Comparison of ENCODE assay signal across 9 cellular contexts in the genomic region with DNA sequence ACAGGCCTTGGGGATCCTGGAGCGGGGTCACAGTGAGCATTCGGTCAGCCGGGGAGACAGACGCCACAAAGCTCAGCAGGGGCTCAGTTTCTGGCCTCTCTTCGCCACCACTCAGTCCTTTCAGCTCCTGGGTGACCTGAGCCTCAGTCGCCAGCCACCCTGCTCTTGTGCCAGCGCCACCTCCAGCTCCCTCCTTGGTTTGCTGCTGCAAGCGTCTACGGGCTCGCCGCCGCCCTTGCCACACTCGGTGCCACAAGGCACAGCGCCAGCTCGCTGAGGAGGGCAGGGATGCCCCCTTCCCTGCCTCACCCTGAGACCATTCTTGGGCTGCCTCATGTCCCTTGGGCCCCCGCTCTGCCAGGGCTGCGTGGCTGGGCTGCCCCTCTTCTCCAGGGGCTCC. TPM values are rescaled to one million over a fixed set of nuclear protein-coding genes. Genes with fewer than 3 reads are reported as not detected.
DNase-seq lines count a peak whose midpoint lies in the region; ATAC-seq, FAIRE-seq and TF ChIP-seq lines count a peak whose summit lies in the region.
"Had no signal": no experiment of that assay in that cellular context is flagged by ENCODE, and none has a peak within 500 bp of the region (broad histone marks: within the 10 kb centered on the region; RNA-seq: fewer than 3 reads in every experiment).

No MANE protein-coding gene starts in this region.

- H4K20me1 ChIP-seq in H1 (replicated peaks in 1 of 2; ENCODE audit: control insufficient read depth in 1 of 2, insufficient read depth in 2 of 2, low read length in 2 of 2): peaks cover 0 to 16% of the 10 kb centered on the region in 2 experiments

- no peak overlapping the region for H3K18ac ChIP-seq in H1 (ENCODE audit: extremely low read depth, low read length)

- peaks cover 84% of the 10 kb centered on the region for H3K36me3 Mint-ChIP-seq in CD4-positive, alpha-beta T cell (ENCODE audit: low read depth)
- H3K36me3 Mint-ChIP-seq in nephron progenitor cell (ENCODE audit: low read depth): peaks cover 55% of the 10 kb centered on the region

- no peak for TF ChIP-seq CTCF in CD4-positive, alpha-beta T cell (IDR thresholded peaks at IDR 0.05)
- TF ChIP-seq CTCF in NB4 (IDR thresholded peaks at IDR 0.05; ENCODE audit: low read depth, low read length) (no peak), H1 (IDR thresholded peaks at IDR 0.05; ENCODE audit: control extremely low read depth in 1 of 3, insufficient read depth in 1 of 3, low read depth in 1 of 3, low read length in 3 of 3) (no peak), nephron progenitor cell (IDR thresholded peaks at IDR 0.05) (no peak)

- no peak overlapping the region for H3K23ac ChIP-seq in H1 (ENCODE audit: insufficient read length)

- no peak for TF ChIP-seq RAD21 in H1 (IDR thresholded peaks at IDR 0.05 in 1 of 2, conservative IDR thresholded peaks at IDR 0.05 in 1 of 2; ENCODE audit: low read depth in 2 of 2, low read length in 2 of 2)

- H3K4ac ChIP-seq in H1 (replicated peaks; ENCODE audit: insufficient read length, low read depth, low read length): no peak overlapping the region

- peak overlapping the region; percentile 89 for H3K27ac Mint-ChIP-seq in CD4-positive, alpha-beta T cell
- H3K27ac Mint-ChIP-seq in nephron progenitor cell: peak overlapping the region; percentile 92

- no peak overlapping the region for H3K14ac ChIP-seq in H1 (ENCODE audit: insufficient read length)

- 0 out of 2 replicates have a peak overlapping the region, but pooled peaks have one; percentile 35 for H2BK5ac ChIP-seq in H1 (ENCODE audit: low read depth, low read length)

- peaks cover 0 to 11% (median 7%) of the 10 kb centered on the region in 4 experiments; a peak in 4 of 7 replicates for H3K4me1 ChIP-seq in H1 (replicated peaks in 1 of 4; ENCODE audit: control insufficient read depth in 3 of 4, insufficient read depth in 4 of 4, low read length in 3 of 4)

- no peak for TF ChIP-seq EP300 in H1 (IDR thresholded peaks at IDR 0.05; ENCODE audit: borderline replicate concordance in 1 of 2, low read depth in 2 of 2, low read length in 2 of 2)

- peak overlapping the region; percentile 84 for H3K4me3 ChIP-seq in NB4 (ENCODE audit: low read depth, low read length)
- peak overlapping the region; percentile 50 to 93 (median 84); a peak in 5 of 8 replicates for H3K4me3 ChIP-seq in H1 (ENCODE audit: extremely low read depth in 1 of 4, insufficient read depth in 2 of 4, low read depth in 3 of 4, low read length in 4 of 4)

- peak overlapping the region in 1 of 4 experiments; percentile 81; a peak in 1 of 7 replicates for H3K9ac ChIP-seq in H1 (replicated peaks in 1 of 4; ENCODE audit: extremely low read depth in 1 of 4, low read depth in 3 of 4, low read length in 3 of 4)

- CTCF ChIA-PET in CD4-positive, alpha-beta T cell (lab: Charles Lee): interaction anchor here (2.9 to 3.0 kb wide), 2 partner anchors 16 to 151 kb away, joined by 10 to 14 read pairs; a partner anchor contains a TSS
- CTCF ChIA-PET in H1 (lab: Charles Lee; ENCODE audit: partially characterized antibody): interaction anchor here (0.7 to 1.9 kb wide), 9 partner anchors 11 to 180 kb away, joined by 3 to 11 read pairs (median 4); a partner anchor contains a TSS

- H3K56ac ChIP-seq in H1 (replicated peaks; ENCODE audit: insufficient read length, low read depth, low read length): no peak overlapping the region

- ATAC-seq in CD4-positive, alpha-beta T cell (ENCODE audit: poor library complexity): no peak
- no peak for ATAC-seq in HG02852 (IDR thresholded peaks at IDR 0.05; ENCODE audit: unreplicated experiment)

- H2BK120ac ChIP-seq in H1 (replicated peaks; ENCODE audit: low read depth, low read length): no peak overlapping the region

- 91% methylated on average over 17 of the region's 17 CpGs; no CpG with 5 or more reads in 1 of the 2 experiments for whole genome bisulfite sequencing in H1 (ENCODE audit: extremely low coverage in 1 of 2, insufficient coverage in 1 of 2, insufficient read length in 1 of 2, insufficient replicate concordance in 2 of 2, low coverage in 1 of 2, low lambda C conversion rate in 2 of 2, missing lambda C conversion rate in 1 of 2), 2 experiments

- H3K4me2 ChIP-seq in H1 (ENCODE audit: insufficient read depth in 1 of 2, low read depth in 2 of 2, low read length in 2 of 2): peak overlapping the region; percentile 79 to 85

- 0 out of 2 replicates have a peak, but pooled peaks cover 4% of the 10 kb centered on the region for H3K79me1 ChIP-seq in H1 (ENCODE audit: low read depth, low read length)

- H3K4me3 Mint-ChIP-seq in CD4-positive, alpha-beta T cell: peak overlapping the region; percentile 93
- peak overlapping the region; percentile 100 for H3K4me3 Mint-ChIP-seq in nephron progenitor cell

- no peaks in the 10 kb centered on the region for H3K9me3 Mint-ChIP-seq in CD4-positive, alpha-beta T cell
- H3K9me3 Mint-ChIP-seq in nephron progenitor cell: no peaks in the 10 kb centered on the region

- H2BK20ac ChIP-seq in H1 (ENCODE audit: low read length): no peak overlapping the region

- H2AFZ ChIP-seq in H1 (ENCODE audit: low read length): no peak overlapping the region

- no peaks in the 10 kb centered on the region for H3K9me3 ChIP-seq in CD4-positive, alpha-beta T cell (ENCODE audit: control insufficient read depth, low read length)
- no peaks in the 10 kb centered on the region for H3K9me3 ChIP-seq in H1 (ENCODE audit: insufficient read depth in 2 of 2, low read depth in 1 of 2, low read length in 1 of 2)

- in situ Hi-C loops in KBM-7 (cut with MboI; ENCODE audit: low pct_unique_long_range_greater_than_20kb, low sequenced_read_pairs): no loop called here

- H4K91ac ChIP-seq in H1 (replicated peaks; ENCODE audit: insufficient read length, low read length): no peak overlapping the region

- intact Hi-C loops in CD4-positive, alpha-beta T cell (cut with DNase I, micrococcal nuclease): loop anchor here in 1 of 2 experiments (2.0 kb wide), 1 partner anchor 16 kb away; a partner anchor contains a TSS

- peak overlapping the region; percentile 87 for H4K8ac ChIP-seq in H1 (ENCODE audit: extremely low read depth, insufficient read depth, low read length)

- no peak overlapping the region for H4K5ac ChIP-seq in H1 (ENCODE audit: insufficient read length, low read depth, low read length)

- TF ChIP-seq POLR2A in NB4 (IDR thresholded peaks at IDR 0.05; ENCODE audit: extremely low read depth, insufficient read length) (no peak), H1 (IDR thresholded peaks at IDR 0.05; ENCODE audit: control extremely low read depth in 1 of 2, low read depth in 2 of 2, low read length in 2 of 2) (no peak)

- no peak for FAIRE-seq in H1 (lab: Jason Lieb, UNC)

- H3K4me1 Mint-ChIP-seq in CD4-positive, alpha-beta T cell (ENCODE audit: low read depth): peaks cover 48% of the 10 kb centered on the region
- H3K4me1 Mint-ChIP-seq in nephron progenitor cell: peaks cover 46% of the 10 kb centered on the region

- H3K79me2 ChIP-seq in H1 (ENCODE audit: control insufficient read depth in 1 of 2, insufficient read depth in 2 of 2, low read length in 2 of 2): peaks cover 0 to 34% of the 10 kb centered on the region in 2 experiments

- H2BK15ac ChIP-seq in H1 (ENCODE audit: low read length): no peak overlapping the region

- no peaks in the 10 kb centered on the region for H3K27me3 Mint-ChIP-seq in CD4-positive, alpha-beta T cell
- no peaks in the 10 kb centered on the region for H3K27me3 Mint-ChIP-seq in nephron progenitor cell (ENCODE audit: low read depth, poor library complexity)

- no peak for DNase-seq in CD4-positive, alpha-beta T cell
- no peak for DNase-seq in NB4 (ENCODE audit: low read depth)
- no peak for DNase-seq in H1 (ENCODE audit: low read depth in 1 of 2, low spot score in 2 of 2)
- no peak for DNase-seq in nephron progenitor cell
- no peak for DNase-seq in KBM-7
- DNase-seq in Ammon's horn (ENCODE audit: low spot score): no peak
- DNase-seq in effector CD4-positive, alpha-beta T cell: no peak
- DNase-seq: effector CD8-positive, alpha-beta T cell had no signal

- peaks cover 13% of the 10 kb centered on the region for H3K23me2 ChIP-seq in H1 (ENCODE audit: low read depth, low read length)

- no peak overlapping the region for H2AK5ac ChIP-seq in H1 (ENCODE audit: low read depth, low read length)

- no peak overlapping the region for H2BK12ac ChIP-seq in H1 (ENCODE audit: low read depth, low read length)

- H3K36me3 ChIP-seq in H1 (ENCODE audit: control insufficient read depth in 2 of 4, insufficient read depth in 4 of 4, low read length in 3 of 4): peaks cover 23 to 41% (median 35%) of the 10 kb centered on the region in 4 experiments

- peak overlapping the region; percentile 68 for H3K27ac ChIP-seq in CD4-positive, alpha-beta T cell (ENCODE audit: low read depth, low read length)
- H3K27ac ChIP-seq in H1 (ENCODE audit: low read depth, low read length): no peak overlapping the region

- POLR2A ChIA-PET in CD4-positive, alpha-beta T cell (lab: Charles Lee): interaction anchor here (1.0 to 5.8 kb wide), 9 partner anchors 17 to 265 kb away, joined by 4 to 127 read pairs (median 18); a partner anchor contains a TSS
- POLR2A ChIA-PET in H1 (lab: Charles Lee; ENCODE audit: partially characterized antibody): interaction anchor here (0.6 to 20.7 kb wide), 15 partner anchors 13 to 231 kb away, joined by 3 to 336 read pairs (median 9); a partner anchor contains a TSS

- H3K27me3 ChIP-seq in CD4-positive, alpha-beta T cell (ENCODE audit: control insufficient read depth, insufficient read depth, low read length): no peaks in the 10 kb centered on the region
- no peaks in the 10 kb centered on the region for H3K27me3 ChIP-seq in H1 (replicated peaks in 1 of 4; ENCODE audit: control insufficient read depth in 3 of 4, extremely low read depth in 1 of 4, insufficient read depth in 3 of 4, low read length in 3 of 4)

RNA-seq across cellular contexts. Expression of a gene that starts 1.5 kb away (rescaled TPM):
- total RNA-seq in CD4-positive, alpha-beta T cell: 1,000 to 10,000 TPM; 2,181 to 2,269 TPM
- 1,622 and 1,627 TPM in 2 replicates for total RNA-seq in H1 (2021; fragmentation: NEBNext Ultra II Directional; extraction: Animal tissue kit (Norgen Biotek cat#: 25700))
- polyA plus RNA-seq in H1 (2011; rRNA removed): 1,996 and 2,000 TPM in 2 replicates
- 2,637 TPM for polyA plus RNA-seq in H1 (2011; cell fraction: cytosol; rRNA removed)
- 1,888 TPM for polyA plus RNA-seq in H1 (2011; cell fraction: nucleus; rRNA removed)
- polyA plus RNA-seq in H1 (2012, experiment 1 of 2): 1,872 to 2,382 TPM (median 2,305 TPM) in 4 replicates
- polyA plus RNA-seq in H1 (2012, experiment 2 of 2): 2,227 TPM
- polyA plus RNA-seq in H1 (2013, experiment 1 of 2): 1,219 TPM
- 1,170 TPM for polyA plus RNA-seq in H1 (2013, experiment 2 of 2)
- 1,372 and 1,843 TPM in 2 replicates for polyA minus RNA-seq in H1 (2011; rRNA and poly(A)+ RNA removed)
- polyA minus RNA-seq in H1 (2011; cell fraction: cytosol; rRNA and poly(A)+ RNA removed): 1,032 TPM
- polyA minus RNA-seq in H1 (2011; cell fraction: nucleus; rRNA and poly(A)+ RNA removed): 466 TPM

RNA-seq across cellular contexts. Expression of a gene that starts 16.2 kb away (rescaled TPM):
- 10 to 100 TPM; 25.5 to 26.2 TPM for total RNA-seq in CD4-positive, alpha-beta T cell
- 24.6 and 31.5 TPM in 2 replicates for total RNA-seq in H1 (2021; fragmentation: NEBNext Ultra II Directional; extraction: Animal tissue kit (Norgen Biotek cat#: 25700))
- polyA plus RNA-seq in H1 (2011; rRNA removed): 17.8 and 26.2 TPM in 2 replicates
- 24.2 TPM for polyA plus RNA-seq in H1 (2011; cell fraction: cytosol; rRNA removed)
- 41.6 TPM for polyA plus RNA-seq in H1 (2011; cell fraction: nucleus; rRNA removed)
- polyA plus RNA-seq in H1 (2012, experiment 1 of 2): 20.8 to 24.7 TPM (median 23.1 TPM) in 4 replicates
- polyA plus RNA-seq in H1 (2012, experiment 2 of 2): 20.4 TPM
- polyA plus RNA-seq in H1 (2013, experiment 1 of 2): 15.5 TPM
- 13.2 TPM for polyA plus RNA-seq in H1 (2013, experiment 2 of 2)
- polyA minus RNA-seq in H1 (2011; rRNA and poly(A)+ RNA removed): 10.0 and 16.4 TPM in 2 replicates
- 7.1 TPM for polyA minus RNA-seq in H1 (2011; cell fraction: cytosol; rRNA and poly(A)+ RNA removed)
- 8.6 TPM for polyA minus RNA-seq in H1 (2011; cell fraction: nucleus; rRNA and poly(A)+ RNA removed)

RNA-seq across cellular contexts. Expression of a gene that starts 26.5 kb away (rescaled TPM):
- 100 to 1,000 TPM; 167 to 172 TPM for total RNA-seq in CD4-positive, alpha-beta T cell
- total RNA-seq in H1 (2021; fragmentation: NEBNext Ultra II Directional; extraction: Animal tissue kit (Norgen Biotek cat#: 25700)): 114 and 117 TPM in 2 replicates
- polyA plus RNA-seq in H1 (2011; rRNA removed): 25.7 and 32.2 TPM in 2 replicates
- polyA plus RNA-seq in H1 (2011; cell fraction: cytosol; rRNA removed): 35.3 TPM
- 66.3 TPM for polyA plus RNA-seq in H1 (2011; cell fraction: nucleus; rRNA removed)
- 98.7 to 112 TPM (median 111 TPM) in 4 replicates for polyA plus RNA-seq in H1 (2012, experiment 1 of 2)
- 79.2 TPM for polyA plus RNA-seq in H1 (2012, experiment 2 of 2)
- polyA plus RNA-seq in H1 (2013, experiment 1 of 2): 45.4 TPM
- polyA plus RNA-seq in H1 (2013, experiment 2 of 2): 44.6 TPM
- 69.4 and 71.5 TPM in 2 replicates for polyA minus RNA-seq in H1 (2011; rRNA and poly(A)+ RNA removed)
- 41.7 TPM for polyA minus RNA-seq in H1 (2011; cell fraction: cytosol; rRNA and poly(A)+ RNA removed)
- 48.7 TPM for polyA minus RNA-seq in H1 (2011; cell fraction: nucleus; rRNA and poly(A)+ RNA removed)

RNA-seq across cellular contexts. Expression of a gene that starts 28.6 kb away (rescaled TPM):
- 100 to 1,000 TPM; 320 to 332 TPM for total RNA-seq in CD4-positive, alpha-beta T cell
- total RNA-seq in H1 (2021; fragmentation: NEBNext Ultra II Directional; extraction: Animal tissue kit (Norgen Biotek cat#: 25700)): 5.8 and 6.7 TPM in 2 replicates
- polyA plus RNA-seq in H1 (2011; rRNA removed): 2.0 and 2.5 TPM in 2 replicates
- polyA plus RNA-seq in H1 (2011; cell fraction: cytosol; rRNA removed): 3.1 TPM
- 17.1 TPM for polyA plus RNA-seq in H1 (2011; cell fraction: nucleus; rRNA removed)
- 5.2 to 6.9 TPM (median 5.5 TPM) in 4 replicates for polyA plus RNA-seq in H1 (2012, experiment 1 of 2)
- 0.70 TPM for polyA plus RNA-seq in H1 (2012, experiment 2 of 2)
- 1.4 TPM for polyA plus RNA-seq in H1 (2013, experiment 1 of 2)
- polyA plus RNA-seq in H1 (2013, experiment 2 of 2): 1.0 TPM
- 10.9 and 19.0 TPM in 2 replicates for polyA minus RNA-seq in H1 (2011; rRNA and poly(A)+ RNA removed)
- polyA minus RNA-seq in H1 (2011; cell fraction: cytosol; rRNA and poly(A)+ RNA removed): 7.9 TPM
- 13.0 TPM for polyA minus RNA-seq in H1 (2011; cell fraction: nucleus; rRNA and poly(A)+ RNA removed)

RNA-seq across cellular contexts. Expression of a gene that starts 37.4 kb away (rescaled TPM):
- 100 to 1,000 TPM; 142 to 144 TPM for total RNA-seq in CD4-positive, alpha-beta T cell
- total RNA-seq in H1 (2021; fragmentation: NEBNext Ultra II Directional; extraction: Animal tissue kit (Norgen Biotek cat#: 25700)): 29.9 and 31.2 TPM in 2 replicates
- polyA plus RNA-seq in H1 (2011; rRNA removed): 19.2 and 30.1 TPM in 2 replicates
- 18.9 TPM for polyA plus RNA-seq in H1 (2011; cell fraction: cytosol; rRNA removed)
- 101 TPM for polyA plus RNA-seq in H1 (2011; cell fraction: nucleus; rRNA removed)
- polyA plus RNA-seq in H1 (2012, experiment 1 of 2): 22.0 to 32.1 TPM (median 25.2 TPM) in 4 replicates
- 23.4 TPM for polyA plus RNA-seq in H1 (2012, experiment 2 of 2)
- polyA plus RNA-seq in H1 (2013, experiment 1 of 2): 18.3 TPM
- 15.2 TPM for polyA plus RNA-seq in H1 (2013, experiment 2 of 2)
- 13.6 and 15.8 TPM in 2 replicates for polyA minus RNA-seq in H1 (2011; rRNA and poly(A)+ RNA removed)
- 11.3 TPM for polyA minus RNA-seq in H1 (2011; cell fraction: cytosol; rRNA and poly(A)+ RNA removed)
- 15.3 TPM for polyA minus RNA-seq in H1 (2011; cell fraction: nucleus; rRNA and poly(A)+ RNA removed)
